ENCODE assay signal across 8 cellular contexts in genomic region chr13:112943309-112944125, GRCh38. TPM values are rescaled to one million over a fixed set of nuclear protein-coding genes. Genes with fewer than 3 reads are reported as not detected.
DNase-seq lines count a peak whose midpoint lies in the region; ATAC-seq and TF ChIP-seq lines count a peak whose summit lies in the region.

No MANE protein-coding gene starts in this region.

- H3K27me3 ChIP-seq in AG04450 (ENCODE audit: control insufficient read depth, insufficient read depth, low read length) (peaks cover 37% of the 10 kb centered on the region), layer of hippocampus (ENCODE audit: control insufficient read depth, insufficient read depth, low read length) (no peaks in the 10 kb centered on the region)

- H3K27ac ChIP-seq in AG04450 (ENCODE audit: low read depth, low read length) = no peak overlapping the region
- peak overlapping the region; percentile 52 for H3K27ac ChIP-seq in layer of hippocampus (ENCODE audit: low read depth, low read length)

- H3K9me3 ChIP-seq in AG04450 (ENCODE audit: control insufficient read depth, insufficient read depth, low read length) = no peaks in the 10 kb centered on the region; the same call in 1 of the 2 replicates

- peak overlapping the region; percentile 54 for H3K4me3 ChIP-seq in AG04450 (ENCODE audit: low read depth, low read length)

- CTCF ChIA-PET in AG04450 (lab: Charles Lee) = interaction anchor here (0.7 to 1.6 kb wide), 12 partner anchors 10 to 451 kb away, joined by 3 to 9 read pairs (median 4); no protein-coding TSS in a partner anchor

- peak; percentile 28 for ATAC-seq in GM18505 (IDR thresholded peaks at IDR 0.05; ENCODE audit: unreplicated experiment)
- ATAC-seq in HG03175 (IDR thresholded peaks at IDR 0.05; ENCODE audit: unreplicated experiment) = peak; percentile 34

- no peak for DNase-seq in AG04450 (ENCODE audit: low read depth, low spot score)
- peak; percentile 36 for DNase-seq in SHP77 treated with DMSO at 0.1 percent for 48 hours (lab: John Stamatoyannopoulos, UW)
- peak; percentile 13 for DNase-seq in central memory CD4-positive, alpha-beta T cell
- peak; percentile 23 for DNase-seq in stimulated activated CD4-positive, alpha-beta T cell treated with anti-CD3 and anti-CD28 coated beads, Interleukin-4, amount 100 ng/mL, for 24 hours
- no peak for DNase-seq in amniotic stem cell (lab: John Stamatoyannopoulos, UW)

- POLR2A ChIA-PET in AG04450 (lab: Yijun Ruan, JAX) = no interaction called here

- no peak for TF ChIP-seq POLR2A in GM18505 (IDR thresholded peaks at IDR 0.05; ENCODE audit: borderline replicate concordance, extremely low read depth, insufficient read depth, insufficient read length)

- no peak for TF ChIP-seq CTCF in AG04450 (IDR thresholded peaks at IDR 0.05; ENCODE audit: low read depth, low read length)

RNA-seq across cellular contexts. Expression of gene MCF2L, which starts 25.5 kb away (rescaled TPM):
- polyA plus RNA-seq in AG04450 (2011; rRNA removed) = 0.04 and 0.10 TPM in 2 replicates
- 0.04 and 0.46 TPM in 2 replicates for polyA minus RNA-seq in AG04450 (2011; rRNA and poly(A)+ RNA removed)

Comparison
In these comparisons a context has a peak if more than half of its experiments do, and no peak if none do; other contexts are left out.
1. DNase-seq: peak in SHP77 treated with DMSO at 0.1 percent for 48 hours (single experiment), central memory CD4-positive, alpha-beta T cell (single experiment) and stimulated activated CD4-positive, alpha-beta T cell treated with anti-CD3 and anti-CD28 coated beads, Interleukin-4, amount 100 ng/mL, for 24 hours (single experiment); none in AG04450 (single experiment) and amniotic stem cell (single experiment).